Comparison of ENCODE assay signal across 21 cellular contexts in the genomic region with DNA sequence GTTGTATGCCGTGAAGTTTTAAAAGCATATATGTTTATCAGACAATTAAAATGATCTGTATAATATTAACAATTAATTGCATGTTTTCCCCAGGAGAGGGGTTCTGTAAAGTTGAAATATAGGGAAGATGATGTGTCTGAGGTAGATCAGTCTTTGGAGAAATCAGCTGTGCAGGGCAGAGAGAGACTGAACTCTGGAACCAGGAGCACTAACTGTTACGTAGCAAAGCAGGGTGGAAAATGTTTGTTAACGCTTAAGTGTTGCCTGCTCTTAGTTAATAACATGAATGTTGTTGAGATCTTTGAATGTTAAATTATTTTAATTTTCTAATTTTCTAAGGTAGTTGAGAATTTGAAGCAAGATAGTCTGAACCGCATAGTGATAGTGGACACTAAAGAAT. TPM values are rescaled to one million over a fixed set of nuclear protein-coding genes. Genes with fewer than 3 reads are reported as not detected.
DNase-seq lines count a peak whose midpoint lies in the region; ATAC-seq, FAIRE-seq and TF ChIP-seq lines count a peak whose summit lies in the region.
"Had no signal": no experiment of that assay in that cellular context is flagged by ENCODE, and none has a peak within 500 bp of the region (broad histone marks: within the 10 kb centered on the region; RNA-seq: fewer than 3 reads in every experiment).

No MANE protein-coding gene starts in this region.

- peak overlapping the region; percentile 45 to 58 for H3K4me3 ChIP-seq in duodenal mucosa (ENCODE audit: low read depth in 1 of 2, low read length in 2 of 2)
- H3K4me3 ChIP-seq in kidney (ENCODE audit: low read length in 2 of 2): no peak overlapping the region
- peak overlapping the region; percentile 32 to 46 for H3K4me3 ChIP-seq in mucosa of rectum (ENCODE audit: low read length in 2 of 2)

- H3K9ac ChIP-seq in duodenal mucosa (ENCODE audit: low read depth in 1 of 2, low read length in 2 of 2) (peak overlapping the region in 1 of 2 donors; percentile 6), kidney (ENCODE audit: low read length in 2 of 2) (no peak overlapping the region), mucosa of rectum (ENCODE audit: low read depth in 1 of 2, low read length in 2 of 2) (no peak overlapping the region)

- no peaks in the 10 kb centered on the region for H3K36me3 Mint-ChIP-seq in naive thymus-derived CD8-positive, alpha-beta T cell
- H3K36me3 Mint-ChIP-seq: CD4-positive, CD25-positive, alpha-beta regulatory T cell had no signal

- POLR2A ChIA-PET in naive thymus-derived CD8-positive, alpha-beta T cell (lab: Charles Lee): no interaction called here

- H3K4me1 Mint-ChIP-seq in naive thymus-derived CD8-positive, alpha-beta T cell: peaks cover 0 to 2% (median 0%) of the 10 kb centered on the region in 4 donors
- H3K4me1 Mint-ChIP-seq: CD4-positive, CD25-positive, alpha-beta regulatory T cell; CD8-positive, alpha-beta memory T cell had no signal

- peaks cover 10 to 44% of the 10 kb centered on the region in 2 donors for H3K4me1 ChIP-seq in duodenal mucosa (ENCODE audit: control insufficient read depth in 1 of 2, insufficient read depth in 2 of 2, low read length in 2 of 2)
- no peaks in the 10 kb centered on the region for H3K4me1 ChIP-seq in kidney (ENCODE audit: control insufficient read depth in 1 of 2, insufficient read depth in 1 of 2, low read depth in 1 of 2, low read length in 2 of 2)
- H3K4me1 ChIP-seq in mucosa of rectum (ENCODE audit: control insufficient read depth in 2 of 2, insufficient read depth in 2 of 2, low read length in 2 of 2): peaks cover 15 to 17% of the 10 kb centered on the region in 2 donors
- H3K4me1 ChIP-seq: BE2C had no signal

- no peak for TF ChIP-seq CTCF in kidney (IDR thresholded peaks at IDR 0.05; ENCODE audit: borderline replicate concordance, extremely low read depth, insufficient read depth)

- H3K27ac ChIP-seq in duodenal mucosa (ENCODE audit: low read depth, low read length): no peak overlapping the region
- H3K27ac ChIP-seq in kidney (ENCODE audit: low read depth in 2 of 2, low read length in 2 of 2): peak overlapping the region; percentile 8 to 54
- H3K27ac ChIP-seq in mucosa of rectum (ENCODE audit: low read depth in 2 of 2, low read length in 2 of 2): no peak overlapping the region

- H3K27me3 ChIP-seq in duodenal mucosa (ENCODE audit: control insufficient read depth in 1 of 2, insufficient read depth in 2 of 2, low read length in 2 of 2) (no peaks in the 10 kb centered on the region), mucosa of rectum (ENCODE audit: control insufficient read depth in 2 of 2, insufficient read depth in 2 of 2, low read length in 2 of 2) (no peaks in the 10 kb centered on the region)

- H3K9me3 Mint-ChIP-seq in naive thymus-derived CD8-positive, alpha-beta T cell: no peaks in the 10 kb centered on the region
- H3K9me3 Mint-ChIP-seq: CD8-positive, alpha-beta memory T cell; H9; IgD-negative memory B cell had no signal

- intact Hi-C loops in kidney (cut with DNase I): no loop called here

- DNase-seq in kidney (no peak), NCI-H524 (lab: John Stamatoyannopoulos, UW) (no peak), NCI-H128 (lab: John Stamatoyannopoulos, UW; ENCODE audit: unreplicated experiment) (no peak)
- no peak for DNase-seq in naive thymus-derived CD8-positive, alpha-beta T cell
- DNase-seq in stimulated activated CD4-positive, alpha-beta T cell treated with anti-CD3 and anti-CD28 coated beads, Interleukin-4, amount 100 ng/mL, for 4 hours: no peak
- DNase-seq: ACHN; BE2C; C1 segment of cervical spinal cord; CD4-positive, CD25-positive, alpha-beta regulatory T cell; CD8-positive, alpha-beta memory T cell; COR-L47; GOT3; H9 had no signal

- no peaks in the 10 kb centered on the region for H3K9me3 ChIP-seq in duodenal mucosa (ENCODE audit: control insufficient read depth in 1 of 2, low read length in 2 of 2)
- no peaks in the 10 kb centered on the region for H3K9me3 ChIP-seq in kidney (ENCODE audit: control insufficient read depth in 1 of 2, low read length in 2 of 2)
- H3K9me3 ChIP-seq in mucosa of rectum (ENCODE audit: control insufficient read depth in 2 of 2, low read length in 2 of 2): no peaks in the 10 kb centered on the region
- H3K9me3 ChIP-seq: BE2C had no signal

- no peaks in the 10 kb centered on the region for H3K36me3 ChIP-seq in duodenal mucosa (ENCODE audit: control insufficient read depth in 1 of 2, insufficient read depth in 2 of 2, low read length in 2 of 2)
- no peaks in the 10 kb centered on the region for H3K36me3 ChIP-seq in kidney (ENCODE audit: control insufficient read depth in 1 of 2, insufficient read depth in 2 of 2, low read length in 2 of 2)
- H3K36me3 ChIP-seq in mucosa of rectum (ENCODE audit: control insufficient read depth in 2 of 2, insufficient read depth in 2 of 2, low read length in 2 of 2): no peaks in the 10 kb centered on the region
- H3K36me3 ChIP-seq: BE2C had no signal

- ATAC-seq in naive thymus-derived CD8-positive, alpha-beta T cell: no peak
- ATAC-seq: HepG2 had no signal

- H3K27ac Mint-ChIP-seq in naive thymus-derived CD8-positive, alpha-beta T cell: no peak overlapping the region
- H3K27ac Mint-ChIP-seq: CD4-positive, CD25-positive, alpha-beta regulatory T cell; IgD-negative memory B cell had no signal

- peaks cover 4 to 23% (median 10%) of the 10 kb centered on the region in 5 donors for H3K27me3 Mint-ChIP-seq in naive thymus-derived CD8-positive, alpha-beta T cell
- H3K27me3 Mint-ChIP-seq: IgD-negative memory B cell had no signal

- FAIRE-seq in kidney (lab: Jason Lieb, UNC): no peak
- FAIRE-seq: A204.1, D721Med, G401.6, GM12891, HepG2 had no signal

- no peak overlapping the region for H3K4me3 Mint-ChIP-seq in naive thymus-derived CD8-positive, alpha-beta T cell
- H3K4me3 Mint-ChIP-seq: CD4-positive, CD25-positive, alpha-beta regulatory T cell; CD8-positive, alpha-beta memory T cell; H9; IgD-negative memory B cell had no signal

RNA-seq across cellular contexts. Expression of a gene that starts 57.5 kb away (rescaled TPM):
- total RNA-seq in kidney: 43.3 TPM
- polyA plus RNA-seq in kidney (ENCODE audit: insufficient read depth, low read depth, low replicate concordance): 12.4 TPM
- total RNA-seq in naive thymus-derived CD8-positive, alpha-beta T cell: 1 to 10 TPM; 8.0 to 8.5 TPM
- polyA plus RNA-seq in naive thymus-derived CD8-positive, alpha-beta T cell: 1 to 10 TPM; 1.7 to 2.8 (median 2.3) TPM

Comparison
In these comparisons a context has a peak if more than half of its experiments do, and no peak if none do; other contexts are left out.
1. H3K27ac ChIP-seq: peak in kidney (2 of 2); none in duodenal mucosa (single experiment) and mucosa of rectum (0 of 2).
2. H3K4me3 ChIP-seq: peak in duodenal mucosa (2 of 2) and mucosa of rectum (2 of 2); none in kidney (0 of 2).